ENCODE assay signal across 26 cellular contexts in the genomic region with DNA sequence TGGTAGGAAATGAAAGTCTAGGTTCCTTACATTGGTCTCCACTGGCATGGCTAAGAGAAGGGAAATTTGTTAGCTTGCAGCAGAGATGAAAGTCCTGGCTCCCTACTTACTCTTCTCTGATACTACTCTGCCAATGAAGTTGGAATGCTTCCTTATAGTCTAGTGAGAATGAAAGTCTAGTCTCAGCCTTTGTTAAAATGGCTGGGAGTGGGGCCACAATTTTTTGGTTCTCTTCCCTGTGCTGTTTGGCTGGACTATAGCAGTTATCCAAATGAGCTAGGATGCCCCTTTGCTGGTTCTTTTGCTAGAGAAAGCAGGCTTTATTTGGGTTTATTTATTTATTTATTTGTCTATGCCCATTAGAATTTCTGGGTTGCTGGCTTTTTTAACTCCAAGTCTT.
"Had no signal": no experiment of that assay in that cellular context is flagged by ENCODE, and none has a peak within 500 bp of the region (broad histone marks: within the 10 kb centered on the region; RNA-seq: fewer than 3 reads in every experiment).

No MANE protein-coding gene starts in this region.

- H3K27ac ChIP-seq: ascending aorta, breast epithelium, cardiac muscle cell, esophagus muscularis mucosa, gastroesophageal sphincter had no signal

- H3K9me3 ChIP-seq: ascending aorta, breast epithelium had no signal

- H3K27me3 ChIP-seq: ascending aorta, breast epithelium, cardiac muscle cell, esophagus muscularis mucosa, gastroesophageal sphincter had no signal

- DNase-seq: activated CD4-positive, alpha-beta memory T cell treated with anti-CD3 and anti-CD28 coated beads for 36 hours; activated CD4-positive, alpha-beta T cell treated with anti-CD3 and anti-CD28 coated beads for 36 hours; activated CD4-positive, alpha-beta T cell treated with anti-CD3 and anti-CD28 coated beads, Interleukin-2, amount 10 ng/mL, durations not matched to agents 24 days and 14 days; activated CD4-positive, CD25-positive, alpha-beta regulatory T cell; activated CD4-positive, CD25-positive, alpha-beta regulatory T cell treated with anti-CD3 and anti-CD28 coated beads, Interleukin-2, amount 50 U/mL, for 72 hours; activated CD8-positive, alpha-beta memory T cell treated with anti-CD3 and anti-CD28 coated beads, Interleukin-2, amount 50 U/mL, for 48 hours; activated gamma-delta T cell; activated naive CD4-positive, alpha-beta T cell; activated naive CD4-positive, alpha-beta T cell treated with anti-CD3 and anti-CD28 coated beads, Interleukin-2, amount 10 ng/mL, durations not matched to agents 7 days and 5 days; activated naive CD8-positive, alpha-beta T cell treated with anti-CD3 and anti-CD28 coated beads, Interleukin-2, amount 10 ng/mL, durations not matched to agents 7 days and 5 days; activated T-cell treated with anti-CD3 and anti-CD28 coated beads for 4 hours; activated T-cell treated with anti-CD3 and anti-CD28 coated beads, Interleukin-2, amount 50 U/mL, for 24 hours; activated T-cell treated with anti-CD3 and anti-CD28 coated beads, Interleukin-2, amount 50 U/mL, for 72 hours; cortex of kidney; dermis blood vessel endothelial cell; effector CD4-positive, alpha-beta T cell; effector memory CD8-positive, alpha-beta T cell; erythroblast; foreskin melanocyte; T-helper 1 cell; T-helper 17 cell had no signal

- H3K4me3 ChIP-seq: ascending aorta, breast epithelium, cardiac muscle cell, esophagus muscularis mucosa, gastroesophageal sphincter had no signal

- H3K36me3 ChIP-seq: ascending aorta, breast epithelium, cardiac muscle cell, esophagus muscularis mucosa, gastroesophageal sphincter had no signal

- H3K4me1 ChIP-seq: ascending aorta, breast epithelium, esophagus muscularis mucosa, gastroesophageal sphincter had no signal
